In the genomic region with DNA sequence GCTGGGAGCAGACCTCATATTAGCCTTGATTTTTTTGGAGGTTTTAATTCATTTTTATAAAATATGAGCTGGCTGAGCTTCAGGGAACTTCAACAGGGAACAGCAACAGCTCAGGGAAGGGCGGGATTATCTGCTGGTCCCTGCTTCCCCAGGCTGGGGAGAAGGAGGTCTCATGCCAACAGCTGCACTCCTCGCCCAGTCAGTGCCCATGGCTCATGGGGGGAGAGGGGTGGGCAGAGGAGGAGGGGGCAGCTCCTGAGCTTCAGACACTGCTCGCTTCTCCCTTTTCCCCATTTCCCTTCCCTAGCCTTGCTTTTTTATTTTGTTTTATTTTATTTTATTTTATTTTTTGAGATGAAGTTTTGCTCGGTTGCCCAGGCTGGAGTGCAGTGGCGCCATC, we compare ENCODE assay signal across 28 cellular contexts. TPM values are rescaled to one million over a fixed set of nuclear protein-coding genes. Genes with fewer than 3 reads are reported as not detected.
"Had no signal": no experiment of that assay in that cellular context is flagged by ENCODE, and none has a peak within 500 bp of the region (broad histone marks: within the 10 kb centered on the region; RNA-seq: fewer than 3 reads in every experiment).

No MANE protein-coding gene starts in this region.

- H3K36me3 Mint-ChIP-seq: activated naive CD4-positive, alpha-beta T cell treated with anti-CD3 and anti-CD28 coated beads, Interleukin-2, amount 50 U/mL, for 24 hours; brain had no signal

- H3K4me1 Mint-ChIP-seq: activated T-helper 17 cell treated with anti-CD3 and anti-CD28 coated beads, Interleukin-2, amount 50 U/mL, for 72 hours had no signal

- H3K27ac Mint-ChIP-seq: activated naive CD4-positive, alpha-beta T cell treated with anti-CD3 and anti-CD28 coated beads, Interleukin-2, amount 50 U/mL, for 24 hours had no signal

- H3K9me3 Mint-ChIP-seq: activated CD4-positive, alpha-beta T cell treated with anti-CD3 and anti-CD28 coated beads, Interleukin-2, amount 10 ng/mL, durations not matched to agents 24 days and 14 days; activated naive CD4-positive, alpha-beta T cell treated with anti-CD3 and anti-CD28 coated beads, Interleukin-2, amount 50 U/mL, for 24 hours; activated T-cell treated with anti-CD3 and anti-CD28 coated beads, Interleukin-2, amount 50 U/mL, for 72 hours; activated T-helper 17 cell treated with anti-CD3 and anti-CD28 coated beads, Interleukin-2, amount 50 U/mL, for 72 hours; T-helper 1 cell treated with Interleukin-12 subunit alpha and Interleukin-12 subunit beta and Interleukin-4 antibody, amounts not matched to agents 30 μg/mL and 1 μg/mL, for 36 hours; T-helper 2 cell treated with Interferon-gamma antibody and Interleukin-4, amounts not matched to agents 5 μg/mL and 100 μg/mL, for 36 hours had no signal

- H3K27me3 ChIP-seq: SJSA1 had no signal

- H3K4me3 ChIP-seq: K562, SJSA1 had no signal

- H3K9ac ChIP-seq: SK-N-SH had no signal

- H3K4me2 ChIP-seq: SK-N-SH had no signal

- H3K4me3 Mint-ChIP-seq: brain had no signal

- H3K9me3 ChIP-seq: SJSA1, SK-N-SH had no signal

- FAIRE-seq: K562, TTC549 had no signal

- H3K36me3 ChIP-seq: SJSA1 had no signal

- DNase-seq: activated CD4-positive, alpha-beta T cell treated with anti-CD3 and anti-CD28 coated beads, Interleukin-2, amount 50 U/mL, for 4 hours; activated effector memory CD4-positive, alpha-beta T cell treated with anti-CD3 and anti-CD28 coated beads, Interleukin-2, amount 50 U/mL, for 16 hours; activated naive CD4-positive, alpha-beta T cell; activated T-cell treated with anti-CD3 and anti-CD28 coated beads, Interleukin-2, amount 50 U/mL, for 1 hour; NCI-H1092 treated with DMSO at 0.1 percent for 48 hours; NCI-H1417; NCI-H146; NCI-H187; NCI-H2029 treated with DMSO at 0.1 percent for 48 hours; NCI-H2107; NCI-H510A; NCI-H526; NCI-H748 treated with DMSO at 0.1 percent for 48 hours; OCI-M1; SHP77 treated with DMSO at 0.1 percent for 48 hours had no signal

- H3K27ac ChIP-seq: SJSA1 had no signal

- H3K4me1 ChIP-seq: SJSA1 had no signal

RNA-seq across cellular contexts. Expression of a gene that starts 0.4 kb away (rescaled TPM):
- total RNA-seq: bronchial epithelial cell, RPMI7951, SJSA1 had no signal
- polyA plus RNA-seq: SK-N-SH had no signal
